Comparison of ENCODE assay signal across 9 cellular contexts in genomic region chr19:11736696-11737095, GRCh38. TPM values are rescaled to one million over a fixed set of nuclear protein-coding genes. Genes with fewer than 3 reads are reported as not detected.
A peak's percentile ranks its signal among the peaks of the same experiment; 100 is the strongest.
DNase-seq lines count a peak whose midpoint lies in the region; ATAC-seq, FAIRE-seq and TF ChIP-seq lines count a peak whose summit lies in the region.
"Had no signal": no experiment of that assay in that cellular context is flagged by ENCODE, and none has a peak within 500 bp of the region (broad histone marks: within the 10 kb centered on the region; RNA-seq: fewer than 3 reads in every experiment).

No MANE protein-coding gene starts in this region.

- DNase-seq in KBM-7 (peak; percentile 64), astrocyte (ENCODE audit: low read depth) (no peak), mucosa of gallbladder (ENCODE audit: low spot score) (no peak), NCI-H2081 (lab: John Stamatoyannopoulos, UW) (no peak)

- peak overlapping the region; percentile 11; the same call in 1 of the 2 replicates for H3K4me2 ChIP-seq in DOHH2 (ENCODE audit: low read length)
- H3K4me2 ChIP-seq in astrocyte (ENCODE audit: low read length), result peak overlapping the region; percentile 32

- TF ChIP-seq CTCF in DOHH2 (IDR thresholded peaks at IDR 0.05; ENCODE audit: low read depth, low read length, poor library complexity, severe bottlenecking), result no peak
- TF ChIP-seq CTCF in astrocyte (IDR thresholded peaks at IDR 0.05; ENCODE audit: insufficient read depth, low read depth, low read length), result no peak

- H3F3A ChIP-seq in DOHH2 (ENCODE audit: control insufficient read depth, insufficient read depth), result peaks cover 4% of the 10 kb centered on the region; the same call in 1 of the 2 replicates

- H3K9ac ChIP-seq in astrocyte (ENCODE audit: low read length) (no peak overlapping the region), mucosa of stomach (ENCODE audit: low read length) (peak overlapping the region; percentile 41)

- no peaks in the 10 kb centered on the region for H3K36me3 ChIP-seq in DOHH2 (ENCODE audit: control insufficient read depth, low read length)
- H3K36me3 ChIP-seq in astrocyte (ENCODE audit: insufficient read depth, low read length), result no peaks in the 10 kb centered on the region
- H3K36me3 ChIP-seq in mucosa of stomach (ENCODE audit: control insufficient read depth, insufficient read depth, low read length), result no peaks in the 10 kb centered on the region

- peak overlapping the region; percentile 95 for H3K4me3 Mint-ChIP-seq in astrocyte (ENCODE audit: unreplicated experiment)

- no peaks in the 10 kb centered on the region for H3K9me3 ChIP-seq in DOHH2 (ENCODE audit: control insufficient read depth, insufficient read depth, low read length)
- no peaks in the 10 kb centered on the region for H3K9me3 ChIP-seq in astrocyte (ENCODE audit: insufficient read depth, low read depth, low read length)
- no peaks in the 10 kb centered on the region for H3K9me3 ChIP-seq in mucosa of stomach (ENCODE audit: control insufficient read depth, low read length)

- H3K36me3 Mint-ChIP-seq in astrocyte (ENCODE audit: low read depth, unreplicated experiment), result peaks cover 2% of the 10 kb centered on the region

- in situ Hi-C loops in KBM-7 (cut with MboI; ENCODE audit: low pct_unique_long_range_greater_than_20kb, low sequenced_read_pairs), result no loop called here

- H3K4me1 ChIP-seq in DOHH2 (ENCODE audit: control insufficient read depth, low read length) (peaks cover 20% of the 10 kb centered on the region), astrocyte (ENCODE audit: insufficient read depth, low read length) (no peaks in the 10 kb centered on the region), mucosa of stomach (ENCODE audit: control insufficient read depth, insufficient read depth, low read length) (peaks cover 13% of the 10 kb centered on the region)

- no peak overlapping the region for H2AFZ ChIP-seq in astrocyte (ENCODE audit: low read depth, low read length)

- no peak overlapping the region for H3K27ac Mint-ChIP-seq in astrocyte (ENCODE audit: unreplicated experiment)

- ATAC-seq in GM18502 (IDR thresholded peaks at IDR 0.05; ENCODE audit: poor library complexity, unreplicated experiment) (no peak), GM19023 (IDR thresholded peaks at IDR 0.05; ENCODE audit: unreplicated experiment) (no peak)

- H3K27ac ChIP-seq in DOHH2 (ENCODE audit: low read depth, low read length) (no peak overlapping the region), astrocyte (ENCODE audit: low read depth, low read length) (no peak overlapping the region)

- no peaks in the 10 kb centered on the region for H3K4me1 Mint-ChIP-seq in astrocyte (ENCODE audit: low read depth, unreplicated experiment)

- peaks cover 16% of the 10 kb centered on the region for H3K9me3 Mint-ChIP-seq in astrocyte (ENCODE audit: unreplicated experiment)

- no peak overlapping the region for H3K4me3 ChIP-seq in DOHH2 (ENCODE audit: low read length)
- no peak overlapping the region for H3K4me3 ChIP-seq in astrocyte (ENCODE audit: insufficient read depth, low read depth, low read length)
- H3K4me3 ChIP-seq in mucosa of stomach (ENCODE audit: low read length), result peak overlapping the region; percentile 8

- H3K79me2 ChIP-seq in DOHH2 (ENCODE audit: control insufficient read depth, low read length), result peaks cover 13% of the 10 kb centered on the region
- H3K79me2 ChIP-seq in astrocyte (ENCODE audit: insufficient read depth, low read length), result peaks cover 23% of the 10 kb centered on the region

- H3K9me2 ChIP-seq in DOHH2 (replicated peaks; ENCODE audit: control insufficient read depth, low read length), result no peaks in the 10 kb centered on the region

- FAIRE-seq in astrocyte (lab: Jason Lieb, UNC), result no peak
- FAIRE-seq: frontal cortex had no signal

- no peaks in the 10 kb centered on the region for H3K27me3 Mint-ChIP-seq in astrocyte (ENCODE audit: low read depth, unreplicated experiment)

- no peaks in the 10 kb centered on the region for H3K27me3 ChIP-seq in DOHH2 (ENCODE audit: control insufficient read depth, low read length)
- no peaks in the 10 kb centered on the region for H3K27me3 ChIP-seq in astrocyte (ENCODE audit: insufficient read depth, low read length)
- H3K27me3 ChIP-seq in mucosa of stomach (ENCODE audit: control insufficient read depth, insufficient read depth, low read length), result no peaks in the 10 kb centered on the region

- no peaks in the 10 kb centered on the region for H4K20me1 ChIP-seq in DOHH2 (ENCODE audit: control insufficient read depth, insufficient read depth, low read depth, low read length)
- H4K20me1 ChIP-seq in astrocyte (ENCODE audit: insufficient read depth, low read length), result no peaks in the 10 kb centered on the region

RNA-seq across cellular contexts. Expression of gene ZNF823, which starts 2.0 kb away (rescaled TPM):
- total RNA-seq in astrocyte (2.2 and 5.4 TPM in 2 replicates), mucosa of gallbladder (8.7 TPM)

RNA-seq across cellular contexts. Expression of gene ZNF441, which starts 30.1 kb away (rescaled TPM):
- total RNA-seq in astrocyte (not detected in 2 replicates), mucosa of gallbladder (6.6 TPM)
